Comparison of ENCODE assay signal across 11 cellular contexts in genomic region chr11:30949838-30950237, GRCh38.
"Had no signal": no experiment of that assay in that cellular context is flagged by ENCODE, and none has a peak within 500 bp of the region (broad histone marks: within the 10 kb centered on the region; RNA-seq: fewer than 3 reads in every experiment).

No MANE protein-coding gene starts in this region.

- H3K4me2 ChIP-seq: GM23338 had no signal

- DNase-seq: GM23248, GOT3, H7, H9, HCEC 1CT, HFFc6 had no signal

- H3K4me1 ChIP-seq: HAP-1 had no signal

- FAIRE-seq: H1, H54 had no signal

- H3K27ac ChIP-seq: GM23248 had no signal

- H3K4me1 Mint-ChIP-seq: GM23338, H9 had no signal

- H3K4me3 Mint-ChIP-seq: GM23338, H9, HFFc6 had no signal

- H2AFZ ChIP-seq: GM23248, GM23338 had no signal

- H3K27ac Mint-ChIP-seq: GM23338, H9, HFFc6 had no signal

- H3K4me3 ChIP-seq: GM23248, GM23338, HAP-1 had no signal

- ATAC-seq: GM23338, HCT116 had no signal

- H3K9me3 ChIP-seq: HAP-1 had no signal

- H3K36me3 ChIP-seq: HAP-1 had no signal

- H3K9ac ChIP-seq: GM23248 had no signal
